Comparison of ENCODE assay signal across 15 cellular contexts in genomic region chr11:63832336-63832735, GRCh38.
"Had no signal": no experiment of that assay in that cellular context is flagged by ENCODE, and none has a peak within 500 bp of the region (broad histone marks: within the 10 kb centered on the region; RNA-seq: fewer than 3 reads in every experiment).

No MANE protein-coding gene starts in this region.

- ATAC-seq: activated T-helper 17 cell treated with anti-CD3 and anti-CD28 coated beads, Interleukin-2, amount 50 U/mL, for 72 hours; right cardiac atrium had no signal

- DNase-seq: activated CD4-positive, alpha-beta T cell treated with anti-CD3 and anti-CD28 coated beads for 1 hour; activated CD4-positive, alpha-beta T cell treated with anti-CD3 and anti-CD28 coated beads, Interleukin-2, amount 50 U/mL, for 4 hours; activated naive CD4-positive, alpha-beta T cell treated with Interleukin-2 at 50 U/mL for 16 hours; activated T-cell treated with anti-CD3 and anti-CD28 coated beads for 4 hours; anterior cingulate cortex; cortex of kidney; effector memory CD4-positive, alpha-beta T cell; foreskin fibroblast; kidney glomerular epithelial cell; right cardiac atrium; small intestine; stimulated activated CD4-positive, alpha-beta T cell treated with anti-CD3 and anti-CD28 coated beads, Interleukin-4, amount 100 ng/mL, for 24 hours; T-helper 9 cell; trophoblast cell had no signal
